8 cellular contexts compared by ENCODE assay signal in the genomic region with DNA sequence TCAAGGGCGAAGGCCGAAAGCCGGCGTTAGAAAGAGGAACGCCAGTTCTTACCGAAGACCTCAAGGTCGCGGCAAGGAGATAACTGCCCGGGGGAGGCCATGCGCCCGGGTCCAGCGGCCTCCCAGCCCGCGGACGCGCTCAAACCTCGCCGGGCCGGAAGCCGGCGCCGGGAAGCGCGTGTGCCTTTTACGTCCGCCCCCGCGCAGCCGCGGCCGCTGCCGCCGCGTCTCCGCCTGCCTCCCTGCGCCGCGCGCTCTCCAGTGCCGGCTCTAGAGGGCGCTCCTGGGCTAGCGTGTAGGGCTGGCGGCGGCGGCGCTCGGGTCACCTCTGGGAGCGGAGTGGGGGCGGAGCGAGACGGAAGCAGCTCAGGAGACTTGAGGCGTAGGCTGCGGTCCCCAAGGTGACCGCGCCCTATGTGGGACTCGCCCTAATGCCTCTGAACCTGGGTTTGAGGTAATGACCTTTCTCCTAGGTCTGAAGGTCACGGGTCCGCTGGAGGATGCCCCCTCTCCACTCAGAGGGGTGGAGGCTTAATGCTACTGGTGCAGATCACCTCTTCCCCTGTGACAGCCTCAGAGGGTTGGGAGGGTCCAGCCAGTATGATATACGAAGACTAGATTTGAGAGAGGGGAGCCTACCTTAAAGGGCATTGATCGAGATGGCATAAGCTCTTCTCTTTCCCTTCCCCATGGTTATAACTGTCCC. TPM values are rescaled to one million over a fixed set of nuclear protein-coding genes. Genes with fewer than 3 reads are reported as not detected.
DNase-seq lines count a peak whose midpoint lies in the region; ATAC-seq and TF ChIP-seq lines count a peak whose summit lies in the region.

No MANE protein-coding gene starts in this region.

- H3K4me1 ChIP-seq in spleen: peaks cover 0 to 20% (median 10%) of the 10 kb centered on the region in 6 donors

- TF ChIP-seq POLR2A in spleen (IDR thresholded peaks at IDR 0.05): peak in 1 of 3 donors; percentile 8

- DNase-seq in SHP77 (lab: John Stamatoyannopoulos, UW) (peak; percentile 10 to 55), SHP77 treated with DMSO at 0.1 percent for 48 hours (lab: John Stamatoyannopoulos, UW) (no peak), NCI-H2107 (lab: John Stamatoyannopoulos, UW) (peak; percentile 80), T47D (ENCODE audit: low read depth in 1 of 2, low spot score in 1 of 2) (peak; percentile 23 to 82), inferior parietal cortex (ENCODE audit: extremely low spot score) (peak; percentile 77), spleen (peak; percentile 97)

- no peaks in the 10 kb centered on the region for H3K9me3 ChIP-seq in spleen

- WGBS in spleen, 5 donors: 1 to 40% (median 18%) methylated on average over 31 to 60 of the region's 60 CpGs; no CpG with 5 or more reads in 1 of the 5 donors

- intact Hi-C loops in spleen (cut with DNase I; ENCODE audit: low total_unique reads): no loop called here

- H3K27me3 ChIP-seq in spleen (replicated peaks in 1 of 7): no peaks in the 10 kb centered on the region

- H3K27ac ChIP-seq in VCaP: peak overlapping the region; percentile 71
- H3K27ac ChIP-seq in spleen: peak overlapping the region; percentile 77 to 99 (median 96)

- ATAC-seq in HG03025 (IDR thresholded peaks at IDR 0.05; ENCODE audit: low FRiP score, unreplicated experiment): peak; percentile 71

- TF ChIP-seq CTCF in VCaP (conservative IDR thresholded peaks at IDR 0.05): peak; percentile 75
- TF ChIP-seq CTCF in spleen (IDR thresholded peaks at IDR 0.05 in 8 of 11, conservative IDR thresholded peaks at IDR 0.05 in 3 of 11): peak; percentile 46 to 95 (median 85)

- H3K4me3 ChIP-seq in spleen: peak overlapping the region; percentile 55 to 88 (median 71)

- in situ Hi-C loops in T47D (cut with HindIII; ENCODE audit: low pct_unique_long_range_greater_than_20kb, low sequenced_read_pairs): no loop called here

- peaks cover 0 to 25% (median 17%) of the 10 kb centered on the region in 6 donors for H3K36me3 ChIP-seq in spleen

RNA-seq across cellular contexts. Expression of a gene that starts 0.8 kb away (rescaled TPM):
- total RNA-seq in spleen: 100 to 1,000 TPM; 204 to 256 (median 238) TPM
- 100 to 1,000 TPM; 146 to 244 (median 226) TPM for polyA plus RNA-seq in spleen
